ENCODE assay signal across 8 cellular contexts in genomic region chr5:109468737-109469420, GRCh38. TPM values are rescaled to one million over a fixed set of nuclear protein-coding genes. Genes with fewer than 3 reads are reported as not detected.
DNase-seq lines count a peak whose midpoint lies in the region; ATAC-seq, FAIRE-seq and TF ChIP-seq lines count a peak whose summit lies in the region.

No MANE protein-coding gene starts in this region.

- no peak overlapping the region for H3K4me3 ChIP-seq in left lung

- no peak for TF ChIP-seq CTCF in CD4-positive, alpha-beta T cell (IDR thresholded peaks at IDR 0.05)
- peak; percentile 60 to 62 for TF ChIP-seq CTCF in left lung (IDR thresholded peaks at IDR 0.05)

- no peak for ATAC-seq in CD4-positive, alpha-beta T cell (ENCODE audit: poor library complexity)
- ATAC-seq in GM19372 (IDR thresholded peaks at IDR 0.05; ENCODE audit: low read depth, unreplicated experiment) (peak; percentile 99), HG03442 (IDR thresholded peaks at IDR 0.05; ENCODE audit: unreplicated experiment) (peak; percentile 91), left lung (peak; percentile 100)
- peak; percentile 70 for ATAC-seq in activated CD4-positive, alpha-beta T cell treated with anti-CD3 and anti-CD28 coated beads for 36 hours

- H3K36me3 ChIP-seq in left lung: no peaks in the 10 kb centered on the region

- H3K27ac Mint-ChIP-seq in CD4-positive, alpha-beta T cell: no peak overlapping the region
- H3K27ac Mint-ChIP-seq in activated CD4-positive, alpha-beta T cell treated with anti-CD3 and anti-CD28 coated beads for 36 hours: no peak overlapping the region

- peaks cover 4 to 5% of the 10 kb centered on the region in 2 donors for H3K4me1 ChIP-seq in left lung

- H3K27me3 Mint-ChIP-seq in CD4-positive, alpha-beta T cell: no peaks in the 10 kb centered on the region
- H3K27me3 Mint-ChIP-seq in activated CD4-positive, alpha-beta T cell treated with anti-CD3 and anti-CD28 coated beads for 36 hours: peaks cover 2% of the 10 kb centered on the region

- no peaks in the 10 kb centered on the region for H3K9me3 Mint-ChIP-seq in CD4-positive, alpha-beta T cell
- H3K9me3 Mint-ChIP-seq in activated CD4-positive, alpha-beta T cell treated with anti-CD3 and anti-CD28 coated beads for 36 hours (ENCODE audit: low read depth): no peaks in the 10 kb centered on the region

- H3K27me3 ChIP-seq in CD4-positive, alpha-beta T cell (ENCODE audit: control insufficient read depth, insufficient read depth, low read length): no peaks in the 10 kb centered on the region
- no peaks in the 10 kb centered on the region for H3K27me3 ChIP-seq in left lung

- H3K4me1 Mint-ChIP-seq in CD4-positive, alpha-beta T cell (ENCODE audit: low read depth): no peaks in the 10 kb centered on the region
- peaks cover 3% of the 10 kb centered on the region for H3K4me1 Mint-ChIP-seq in activated CD4-positive, alpha-beta T cell treated with anti-CD3 and anti-CD28 coated beads for 36 hours

- peak; percentile 93 for FAIRE-seq in colon (lab: Jason Lieb, UNC)

- DNase-seq in CD4-positive, alpha-beta T cell: peak; percentile 29 to 69 (median 52)
- peak; percentile 80 for DNase-seq in NCI-H510A (lab: John Stamatoyannopoulos, UW)
- DNase-seq in activated CD4-positive, alpha-beta T cell treated with anti-CD3 and anti-CD28 coated beads for 36 hours: peak; percentile 87
- peak; percentile 91 to 97 for DNase-seq in left lung
- peak; percentile 48 to 58 for DNase-seq in stimulated activated CD4-positive, alpha-beta T cell treated with anti-CD3 and anti-CD28 coated beads, Interleukin-4, amount 100 ng/mL, for 4 hours

- H3K9me3 ChIP-seq in CD4-positive, alpha-beta T cell (ENCODE audit: control insufficient read depth, low read length): no peaks in the 10 kb centered on the region
- H3K9me3 ChIP-seq in left lung: no peaks in the 10 kb centered on the region

- POLR2A ChIA-PET in CD4-positive, alpha-beta T cell (lab: Charles Lee): no interaction called here
- POLR2A ChIA-PET in activated CD4-positive, alpha-beta T cell treated with anti-CD3 and anti-CD28 coated beads for 36 hours (lab: Charles Lee): no interaction called here

- intact Hi-C loops in CD4-positive, alpha-beta T cell (cut with DNase I, micrococcal nuclease): no loop called here
- intact Hi-C loops in activated CD4-positive, alpha-beta T cell treated with anti-CD3 and anti-CD28 coated beads for 36 hours (cut with DNase I, micrococcal nuclease): loop anchor here (5.0 to 10.0 kb wide), 2 partner anchors 824 to 827 kb away; no protein-coding TSS in a partner anchor
- intact Hi-C loops in left lung (cut with DNase I): no loop called here

- H3K36me3 Mint-ChIP-seq in CD4-positive, alpha-beta T cell (ENCODE audit: low read depth): no peaks in the 10 kb centered on the region
- H3K36me3 Mint-ChIP-seq in activated CD4-positive, alpha-beta T cell treated with anti-CD3 and anti-CD28 coated beads for 36 hours (ENCODE audit: low read depth): no peaks in the 10 kb centered on the region

- CTCF ChIA-PET in CD4-positive, alpha-beta T cell (lab: Charles Lee): no interaction called here
- CTCF ChIA-PET in activated CD4-positive, alpha-beta T cell treated with anti-CD3 and anti-CD28 coated beads for 36 hours (lab: Charles Lee): interaction anchor here (0.6 to 1.0 kb wide), 3 partner anchors 31 to 227 kb away, joined by 3 to 5 read pairs (median 3); no protein-coding TSS in a partner anchor

- H3K4me3 Mint-ChIP-seq in CD4-positive, alpha-beta T cell: no peak overlapping the region
- no peak overlapping the region for H3K4me3 Mint-ChIP-seq in activated CD4-positive, alpha-beta T cell treated with anti-CD3 and anti-CD28 coated beads for 36 hours

- no peak overlapping the region for H3K27ac ChIP-seq in CD4-positive, alpha-beta T cell (ENCODE audit: low read depth, low read length)
- no peak overlapping the region for H3K27ac ChIP-seq in left lung

RNA-seq across cellular contexts. Expression of gene PJA2, which starts 59.1 kb away (rescaled TPM):
- total RNA-seq in CD4-positive, alpha-beta T cell: 10 to 100 TPM; 88.8 to 92.9 TPM
- total RNA-seq in activated CD4-positive, alpha-beta T cell treated with anti-CD3 and anti-CD28 coated beads for 36 hours: 10 to 100 TPM; 51.8 to 56.4 TPM
- total RNA-seq in left lung: 10 to 100 TPM; 81.4 to 83.7 TPM

Comparison
In these comparisons a context has a peak if more than half of its experiments do, and no peak if none do; other contexts are left out.
1. intact Hi-C loops: an anchor here in activated CD4-positive, alpha-beta T cell treated with anti-CD3 and anti-CD28 coated beads for 36 hours (5.0 to 10.0 kb wide); none called in CD4-positive, alpha-beta T cell and left lung.